ENCODE assay signal across 8 cellular contexts in the genomic region with DNA sequence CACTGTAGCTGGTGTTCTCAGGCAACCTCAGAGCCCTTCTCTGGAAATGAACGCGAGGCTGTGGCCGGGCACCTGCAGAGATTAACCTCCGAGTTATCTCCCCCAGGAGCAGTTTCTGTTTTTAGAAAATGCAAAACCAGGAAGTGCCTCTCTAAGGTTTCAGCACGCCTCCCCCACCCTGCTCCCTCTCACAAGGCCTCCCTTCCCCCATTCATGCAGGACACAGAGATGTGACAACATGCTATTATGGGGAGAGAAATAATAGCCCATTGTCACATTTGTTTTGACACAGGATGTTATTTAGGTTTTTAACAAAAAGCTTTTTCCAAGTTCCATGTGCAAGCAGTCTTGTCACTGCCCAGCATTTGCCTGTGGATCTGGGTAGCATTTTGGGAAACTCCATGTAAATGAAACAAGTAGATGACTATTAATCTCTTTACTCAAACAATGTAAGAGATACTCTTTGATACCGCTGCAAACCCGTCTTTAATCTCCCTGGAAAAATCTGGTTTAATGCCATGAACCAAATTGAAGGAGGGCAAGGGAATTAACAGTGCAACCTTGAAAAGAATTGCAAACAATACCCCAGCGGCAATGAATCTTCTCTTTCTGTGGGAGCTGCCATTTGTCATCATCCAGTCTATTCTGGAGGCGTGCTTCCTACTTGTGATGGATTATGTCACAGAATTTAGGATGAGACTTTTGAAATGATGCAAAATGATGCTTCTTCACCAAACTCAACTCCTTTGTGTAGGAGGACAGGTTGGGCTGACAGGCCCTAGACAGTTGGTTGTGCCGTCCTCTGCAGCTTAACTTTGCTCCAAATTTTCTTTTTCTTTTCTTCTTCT.
DNase-seq lines count a peak whose midpoint lies in the region; ATAC-seq and TF ChIP-seq lines count a peak whose summit lies in the region.

No MANE protein-coding gene starts in this region.

- H3K27ac ChIP-seq in layer of hippocampus (ENCODE audit: low read depth, low read length): peak overlapping the region; percentile 86
- peak overlapping the region in 3 of 4 donors; percentile 40 to 78 (median 74) for H3K27ac ChIP-seq in tibial nerve

- peak overlapping the region in 3 of 4 donors; percentile 6 to 42 (median 22) for H3K4me3 ChIP-seq in tibial nerve

- DNase-seq in C1 segment of cervical spinal cord (lab: John Stamatoyannopoulos, UW) (peak in 10 of 14 donors; percentile 12 to 74 (median 46)), tibial nerve (ENCODE audit: low spot score in 2 of 2) (peak; percentile 13 to 31), SHP77 treated with DMSO at 0.1 percent for 48 hours (lab: John Stamatoyannopoulos, UW) (no peak), islet precursor cell (no peak)
- DNase-seq in activated CD8-positive, alpha-beta memory T cell treated with anti-CD3 and anti-CD28 coated beads, Interleukin-2, amount 50 U/mL, for 48 hours: peak; percentile 56

- WGBS in tibial nerve, 2 donors: 33 to 44% methylated on average over 10 of the region's 10 CpGs

- TF ChIP-seq EP300 in tibial nerve (IDR thresholded peaks at IDR 0.05): peak in 1 of 2 donors; percentile 22

- peak; percentile 74 for ATAC-seq in HG02885 (IDR thresholded peaks at IDR 0.05; ENCODE audit: poor library complexity, unreplicated experiment)
- no peak for ATAC-seq in GM18858 (IDR thresholded peaks at IDR 0.05; ENCODE audit: unreplicated experiment)

- peaks cover 0 to 49% (median 6%) of the 10 kb centered on the region in 4 donors for H3K4me1 ChIP-seq in tibial nerve

- no peaks in the 10 kb centered on the region for H3K9me3 ChIP-seq in tibial nerve

- H3K27me3 ChIP-seq in layer of hippocampus (ENCODE audit: control insufficient read depth, insufficient read depth, low read length) (no peaks in the 10 kb centered on the region), tibial nerve (no peaks in the 10 kb centered on the region)

- no peak for TF ChIP-seq CTCF in tibial nerve (IDR thresholded peaks at IDR 0.05)

- no peak for TF ChIP-seq POLR2A in tibial nerve (IDR thresholded peaks at IDR 0.05)

- no peaks in the 10 kb centered on the region for H3K36me3 ChIP-seq in tibial nerve

Comparison
In these comparisons a context has a peak if more than half of its experiments do, and no peak if none do; other contexts are left out.
1. DNase-seq: peak in C1 segment of cervical spinal cord (10 of 14), activated CD8-positive, alpha-beta memory T cell treated with anti-CD3 and anti-CD28 coated beads, Interleukin-2, amount 50 U/mL, for 48 hours (single experiment) and tibial nerve (2 of 2); none in SHP77 treated with DMSO at 0.1 percent for 48 hours (single experiment) and islet precursor cell (single experiment).